Comparison of ENCODE assay signal across 1 cellular context in the genomic region with DNA sequence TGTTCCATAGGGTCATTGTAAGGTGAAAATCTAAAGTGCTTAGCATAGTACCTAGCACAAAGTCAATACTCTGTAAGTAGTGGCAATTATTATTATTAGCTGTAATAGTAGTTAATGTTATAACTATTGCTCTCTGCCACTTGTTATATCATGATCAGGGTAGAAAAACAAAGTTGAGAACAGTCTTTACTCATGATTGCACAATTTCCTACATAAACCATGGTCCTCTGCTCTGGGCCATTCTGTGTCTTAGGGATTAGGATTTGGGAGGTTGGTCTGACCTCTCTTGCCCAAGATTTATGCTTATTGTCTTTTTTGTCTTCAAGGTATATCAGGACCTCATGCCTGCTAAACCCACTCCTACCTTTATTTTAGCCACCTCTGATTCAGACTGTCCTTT.
TF ChIP-seq lines count a peak whose summit lies in the region.

No MANE protein-coding gene starts in this region.

TF ChIP-seq in K562, 482 proteins besides CTCF, POLR2A, EP300 and RAD21 (continued from another document):
- TF ChIP-seq, protein P1, sequence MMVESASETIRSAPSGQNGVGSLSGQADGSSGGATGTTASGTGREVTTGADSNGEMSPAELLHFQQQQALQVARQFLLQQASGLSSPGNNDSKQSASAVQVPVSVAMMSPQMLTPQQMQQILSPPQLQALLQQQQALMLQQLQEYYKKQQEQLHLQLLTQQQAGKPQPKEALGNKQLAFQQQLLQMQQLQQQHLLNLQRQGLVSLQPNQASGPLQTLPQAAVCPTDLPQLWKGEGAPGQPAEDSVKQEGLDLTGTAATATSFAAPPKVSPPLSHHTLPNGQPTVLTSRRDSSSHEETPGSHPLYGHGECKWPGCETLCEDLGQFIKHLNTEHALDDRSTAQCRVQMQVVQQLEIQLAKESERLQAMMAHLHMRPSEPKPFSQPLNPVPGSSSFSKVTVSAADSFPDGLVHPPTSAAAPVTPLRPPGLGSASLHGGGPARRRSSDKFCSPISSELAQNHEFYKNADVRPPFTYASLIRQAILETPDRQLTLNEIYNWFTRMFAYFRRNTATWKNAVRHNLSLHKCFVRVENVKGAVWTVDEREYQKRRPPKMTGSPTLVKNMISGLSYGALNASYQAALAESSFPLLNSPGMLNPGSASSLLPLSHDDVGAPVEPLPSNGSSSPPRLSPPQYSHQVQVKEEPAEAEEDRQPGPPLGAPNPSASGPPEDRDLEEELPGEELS (CRISPR knock-in tag; IDR thresholded peaks at IDR 0.05; ENCODE audit: borderline replicate concordance), result no peak
- TF ChIP-seq, protein P2, sequence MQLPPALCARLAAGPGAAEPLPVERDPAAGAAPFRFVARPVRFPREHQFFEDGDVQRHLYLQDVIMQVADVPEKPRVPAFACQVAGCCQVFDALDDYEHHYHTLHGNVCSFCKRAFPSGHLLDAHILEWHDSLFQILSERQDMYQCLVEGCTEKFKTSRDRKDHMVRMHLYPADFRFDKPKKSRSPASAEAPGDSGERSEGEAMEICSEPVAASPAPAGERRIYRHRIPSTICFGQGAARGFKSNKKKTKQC (CRISPR knock-in tag; IDR thresholded peaks at IDR 0.05), result no peak
- no peak for TF ChIP-seq GATA2 (CRISPR knock-in tag; IDR thresholded peaks at IDR 0.05)
TF ChIP-seq in K562: peak in this region for 2.
